8 cellular contexts compared by ENCODE assay signal in genomic region chr22:24952837-24953293, GRCh38. TPM values are rescaled to one million over a fixed set of nuclear protein-coding genes. Genes with fewer than 3 reads are reported as not detected.
DNase-seq lines count a peak whose midpoint lies in the region; ATAC-seq and TF ChIP-seq lines count a peak whose summit lies in the region.

No MANE protein-coding gene starts in this region.

- peak overlapping the region; percentile 68 for H3K4me3 Mint-ChIP-seq in activated T-cell treated with anti-CD3 and anti-CD28 coated beads, Interleukin-2, amount 50 U/mL, for 4 hours

- peaks cover 7 to 31% (median 18%) of the 10 kb centered on the region in 4 donors for H3K4me1 ChIP-seq in liver (ENCODE audit: control insufficient read depth in 4 of 4, insufficient read depth in 4 of 4, low read length in 3 of 4)

- no peaks in the 10 kb centered on the region for H3K27me3 ChIP-seq in liver (ENCODE audit: control insufficient read depth in 4 of 4, insufficient read depth in 4 of 4, low read length in 3 of 4)

- H3K9me3 Mint-ChIP-seq in activated T-cell treated with anti-CD3 and anti-CD28 coated beads, Interleukin-2, amount 50 U/mL, for 4 hours = no peaks in the 10 kb centered on the region

- H3K4me1 Mint-ChIP-seq in activated T-cell treated with anti-CD3 and anti-CD28 coated beads, Interleukin-2, amount 50 U/mL, for 4 hours (ENCODE audit: low read depth) = peaks cover 17% of the 10 kb centered on the region

- H3K4me3 ChIP-seq in coronary artery (peak overlapping the region; percentile 82), liver (ENCODE audit: low read depth in 1 of 3, low read length in 3 of 3) (peak overlapping the region; percentile 75 to 92 (median 82))

- H3K36me3 ChIP-seq in liver (ENCODE audit: control insufficient read depth in 4 of 4, insufficient read depth in 3 of 4, low read depth in 1 of 4, low read length in 3 of 4) = no peaks in the 10 kb centered on the region

- peak overlapping the region; percentile 73 to 81 for H3K27ac ChIP-seq in coronary artery
- H3K27ac ChIP-seq in liver (ENCODE audit: low read depth in 1 of 2, low read length in 2 of 2) = peak overlapping the region; percentile 74 to 90
- H3K27ac ChIP-seq in substantia nigra (ENCODE audit: low read depth, low read length, poor library complexity, severe bottlenecking) = peak overlapping the region; percentile 35

- ATAC-seq in activated T-cell treated with anti-CD3 and anti-CD28 coated beads, Interleukin-2, amount 50 U/mL, for 4 hours = no peak

- TF ChIP-seq CTCF in coronary artery (IDR thresholded peaks at IDR 0.05) (no peak), liver (IDR thresholded peaks at IDR 0.05; ENCODE audit: low read depth, low read length, missing input control) (no peak)

- H3K9ac ChIP-seq in liver (ENCODE audit: low read depth in 1 of 2, low read length in 2 of 2) = peak overlapping the region; percentile 5 to 30

- H3K36me3 Mint-ChIP-seq in activated T-cell treated with anti-CD3 and anti-CD28 coated beads, Interleukin-2, amount 50 U/mL, for 4 hours (ENCODE audit: insufficient read depth) = no peaks in the 10 kb centered on the region

- peaks cover 55% of the 10 kb centered on the region for H3K27me3 Mint-ChIP-seq in activated T-cell treated with anti-CD3 and anti-CD28 coated beads, Interleukin-2, amount 50 U/mL, for 4 hours (ENCODE audit: low read depth)

- under 1% methylated on average over 29 of the region's 29 CpGs for WGBS in liver

- DNase-seq in activated T-cell treated with anti-CD3 and anti-CD28 coated beads, Interleukin-2, amount 50 U/mL, for 4 hours = no peak
- DNase-seq in activated T-cell treated with anti-CD3 and anti-CD28 coated beads, Interleukin-2, amount 50 U/mL, for 1 hour = no peak
- peak; percentile 82 for DNase-seq in coronary artery (ENCODE audit: low spot score)
- peak in 23 of 49 donors; percentile 11 to 67 (median 45) for DNase-seq in substantia nigra (lab: John Stamatoyannopoulos, UW)
- DNase-seq in GDM1 (lab: John Stamatoyannopoulos, UW) = no peak
- DNase-seq in activated CD4-positive, alpha-beta T cell treated with anti-CD3 and anti-CD28 coated beads, Interleukin-2, amount 50 U/mL, for 4 hours = no peak

- no peak for TF ChIP-seq RAD21 in liver (IDR thresholded peaks at IDR 0.05)

- no peaks in the 10 kb centered on the region for H3K9me3 ChIP-seq in liver (ENCODE audit: control insufficient read depth in 4 of 4, low read length in 3 of 4)

TF ChIP-seq in PFSK-1, 5 proteins besides CTCF, POLR2A, EP300 and RAD21:
- no peak for TF ChIP-seq POLR2AphosphoS5 (IDR thresholded peaks at IDR 0.05; ENCODE audit: low read depth, low read length)
- TF ChIP-seq SIN3A (IDR thresholded peaks at IDR 0.05; ENCODE audit: borderline replicate concordance, insufficient read depth, low read length) = 0 out of 2 replicates have a peak, but pooled peaks have one; percentile 27
- no peak for TF ChIP-seq TAF1 (IDR thresholded peaks at IDR 0.05; ENCODE audit: borderline replicate concordance, insufficient read depth, low read length)
- TF ChIP-seq FOXP2 (optimal IDR thresholded peaks at IDR 0.05; ENCODE audit: borderline replicate concordance, extremely low read depth, extremely low read length, insufficient read depth) = no peak
- TF ChIP-seq REST (IDR thresholded peaks at IDR 0.05; ENCODE audit: insufficient read depth in 1 of 2, low read depth in 2 of 2, low read length in 2 of 2) = no peak

TF ChIP-seq in liver, 16 proteins besides CTCF, POLR2A, EP300 and RAD21:
- no peak for TF ChIP-seq HNF4A (conservative IDR thresholded peaks at IDR 0.05)
- TF ChIP-seq, protein P1, sequence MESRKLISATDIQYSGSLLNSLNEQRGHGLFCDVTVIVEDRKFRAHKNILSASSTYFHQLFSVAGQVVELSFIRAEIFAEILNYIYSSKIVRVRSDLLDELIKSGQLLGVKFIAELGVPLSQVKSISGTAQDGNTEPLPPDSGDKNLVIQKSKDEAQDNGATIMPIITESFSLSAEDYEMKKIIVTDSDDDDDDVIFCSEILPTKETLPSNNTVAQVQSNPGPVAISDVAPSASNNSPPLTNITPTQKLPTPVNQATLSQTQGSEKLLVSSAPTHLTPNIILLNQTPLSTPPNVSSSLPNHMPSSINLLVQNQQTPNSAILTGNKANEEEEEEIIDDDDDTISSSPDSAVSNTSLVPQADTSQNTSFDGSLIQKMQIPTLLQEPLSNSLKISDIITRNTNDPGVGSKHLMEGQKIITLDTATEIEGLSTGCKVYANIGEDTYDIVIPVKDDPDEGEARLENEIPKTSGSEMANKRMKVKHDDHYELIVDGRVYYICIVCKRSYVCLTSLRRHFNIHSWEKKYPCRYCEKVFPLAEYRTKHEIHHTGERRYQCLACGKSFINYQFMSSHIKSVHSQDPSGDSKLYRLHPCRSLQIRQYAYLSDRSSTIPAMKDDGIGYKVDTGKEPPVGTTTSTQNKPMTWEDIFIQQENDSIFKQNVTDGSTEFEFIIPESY (IDR thresholded peaks at IDR 0.05) = peak; percentile 97

RNA-seq across cellular contexts. Expression of gene KIAA1671, which starts 0.3 kb away (rescaled TPM):
- 1 to 10 TPM; 4.0 to 9.7 (median 7.3) TPM for total RNA-seq in activated T-cell treated with anti-CD3 and anti-CD28 coated beads, Interleukin-2, amount 50 U/mL, for 4 hours
- polyA plus RNA-seq in PFSK-1 (2012; ENCODE audit: insufficient read length, low read depth) = 10.9 TPM
- 10 to 100 TPM; 10.7 to 35.9 TPM for total RNA-seq in liver
- polyA plus RNA-seq in liver = 10 to 100 TPM in 1 of 2 donors, 1 to 10 TPM in 1; 8.7 to 27.5 TPM

RNA-seq across cellular contexts. Expression of gene LHFPL7, which starts 6.4 kb away (rescaled TPM):
- not detected for total RNA-seq in activated T-cell treated with anti-CD3 and anti-CD28 coated beads, Interleukin-2, amount 50 U/mL, for 4 hours
- polyA plus RNA-seq in PFSK-1 (2012; ENCODE audit: insufficient read length, low read depth) = not detected
- total RNA-seq in liver = not detected
- not detected for polyA plus RNA-seq in liver
